8 cellular contexts compared by ENCODE assay signal in the genomic region with DNA sequence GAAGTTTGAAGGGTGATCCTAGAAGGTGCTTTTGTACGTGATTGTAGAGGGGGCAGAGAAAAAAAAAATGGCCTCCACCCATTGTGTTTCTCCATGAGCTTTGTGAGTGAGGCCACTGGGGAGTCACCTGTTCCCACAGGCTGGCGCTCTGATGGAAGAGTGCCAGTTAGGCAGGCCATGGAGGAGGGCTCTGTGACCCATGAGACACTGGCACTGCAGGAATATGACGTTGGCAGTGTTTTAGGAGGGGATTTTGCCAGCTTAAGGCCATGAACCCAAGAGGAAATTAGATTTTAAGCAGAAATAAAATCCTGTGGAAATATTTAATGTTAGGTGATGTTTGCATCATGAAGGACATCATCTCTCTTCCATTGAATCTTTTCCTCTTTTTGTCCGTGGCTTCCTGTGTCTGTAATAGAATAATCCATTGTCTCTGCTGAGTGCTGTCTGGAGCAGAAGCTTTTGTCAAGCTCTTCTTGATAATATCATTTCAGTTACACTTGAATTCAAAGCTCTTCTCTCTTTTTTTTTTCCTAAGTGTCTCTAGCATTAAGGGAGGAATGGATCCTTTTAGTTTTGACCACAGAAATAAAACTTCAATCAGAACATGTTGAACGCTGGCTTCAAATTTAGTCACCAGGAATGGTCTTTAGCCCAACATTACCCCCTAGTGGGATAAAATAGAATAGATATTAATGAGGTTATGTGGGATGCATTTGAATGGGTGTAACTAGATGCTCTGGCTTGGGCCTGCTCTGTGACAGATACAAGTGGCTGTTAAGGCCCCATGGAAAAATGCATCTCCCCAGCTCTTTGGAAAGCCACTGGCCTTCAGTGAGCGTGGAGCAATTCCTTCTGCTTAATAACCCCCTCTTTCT. TPM values are rescaled to one million over a fixed set of nuclear protein-coding genes. Genes with fewer than 3 reads are reported as not detected.
DNase-seq lines count a peak whose midpoint lies in the region; ATAC-seq and TF ChIP-seq lines count a peak whose summit lies in the region.

No MANE protein-coding gene starts in this region.

- DNase-seq in DMS79 treated with DMSO at 0.1 percent for 48 hours (lab: John Stamatoyannopoulos, UW) (peak; percentile 59), HT-29 (ENCODE audit: low spot score) (peak; percentile 71), NCI-H82 treated with DMSO at 0.1 percent for 48 hours (lab: John Stamatoyannopoulos, UW; ENCODE audit: unreplicated experiment) (peak; percentile 41), chondrocyte (ENCODE audit: low spot score) (no peak), lung microvascular endothelial cell (ENCODE audit: low read depth in 2 of 2) (peak; percentile 57 to 92), T1000 (lab: John Stamatoyannopoulos, UW) (no peak)
- DNase-seq in stimulated activated CD4-positive, alpha-beta T cell treated with anti-CD3 and anti-CD28 coated beads, Interleukin-4, amount 100 ng/mL, for 24 hours, result no peak

- ATAC-seq in GM21515 (IDR thresholded peaks at IDR 0.05; ENCODE audit: unreplicated experiment), result peak; percentile 88

- peaks cover 7% of the 10 kb centered on the region for H3K4me1 Mint-ChIP-seq in chondrocyte (ENCODE audit: low read depth)

- no peaks in the 10 kb centered on the region for H3K36me3 Mint-ChIP-seq in chondrocyte (ENCODE audit: low read depth)

- H3K27me3 Mint-ChIP-seq in chondrocyte (ENCODE audit: low read depth), result no peaks in the 10 kb centered on the region

- TF ChIP-seq CTCF in chondrocyte (IDR thresholded peaks at IDR 0.05), result peak; percentile 86

- H3K9me3 Mint-ChIP-seq in chondrocyte (ENCODE audit: low read depth), result no peaks in the 10 kb centered on the region

- no peak overlapping the region for H3K4me3 Mint-ChIP-seq in chondrocyte (ENCODE audit: unreplicated experiment)

- H3K27ac Mint-ChIP-seq in chondrocyte (ENCODE audit: unreplicated experiment), result no peak overlapping the region

RNA-seq across cellular contexts. Expression of gene UCP1, which starts 41.0 kb away (rescaled TPM):
- total RNA-seq in HT-29 (2014; rRNA removed; shearing (Covaris generic)), result not detected in 2 replicates
- total RNA-seq in chondrocyte (not detected in 3 replicates), lung microvascular endothelial cell (not detected in 2 replicates)

Comparison
In these comparisons a context has a peak if more than half of its experiments do, and no peak if none do; other contexts are left out.
1. DNase-seq: peak in DMS79 treated with DMSO at 0.1 percent for 48 hours (single experiment), HT-29 (single experiment), NCI-H82 treated with DMSO at 0.1 percent for 48 hours (single experiment) and lung microvascular endothelial cell (2 of 2); none in chondrocyte (single experiment), stimulated activated CD4-positive, alpha-beta T cell treated with anti-CD3 and anti-CD28 coated beads, Interleukin-4, amount 100 ng/mL, for 24 hours (single experiment) and T1000 (single experiment).